Comparison of ENCODE assay signal across 11 cellular contexts in genomic region chr14:52018970-52019369, GRCh38. TPM values are rescaled to one million over a fixed set of nuclear protein-coding genes. Genes with fewer than 3 reads are reported as not detected.
"Had no signal": no experiment of that assay in that cellular context is flagged by ENCODE, and none has a peak within 500 bp of the region (broad histone marks: within the 10 kb centered on the region; RNA-seq: fewer than 3 reads in every experiment).

No MANE protein-coding gene starts in this region.

- H3K27me3 ChIP-seq: foreskin keratinocyte, sigmoid colon, stomach, tibial artery, upper lobe of right lung, vagina had no signal

- H3K4me3 ChIP-seq: sigmoid colon, skin epidermis, stomach, tibial artery, upper lobe of right lung, vagina had no signal

- H3K36me3 ChIP-seq: upper lobe of right lung, vagina had no signal

- ATAC-seq: foreskin keratinocyte; naive thymus-derived CD8-positive, alpha-beta T cell had no signal

- H3K9me3 ChIP-seq: sigmoid colon, stomach, tibial artery, upper lobe of right lung, vagina had no signal

- H3K27ac ChIP-seq: foreskin keratinocyte, sigmoid colon, skin epidermis, stomach, tibial artery, upper lobe of right lung, vagina had no signal

- DNase-seq: dermis blood vessel endothelial cell; kidney; naive thymus-derived CD8-positive, alpha-beta T cell; sigmoid colon; stimulated activated naive CD4-positive, alpha-beta T cell; stomach; tibial artery; upper lobe of right lung had no signal

RNA-seq across cellular contexts. Expression of gene NID2, which starts 49.9 kb away (rescaled TPM):
- total RNA-seq: naive thymus-derived CD8-positive, alpha-beta T cell had no signal
